ENCODE assay signal across 8 cellular contexts in genomic region chr18:56639094-56639361, GRCh38. TPM values are rescaled to one million over a fixed set of nuclear protein-coding genes. Genes with fewer than 3 reads are reported as not detected.
A peak's percentile ranks its signal among the peaks of the same experiment; 100 is the strongest.
DNase-seq lines count a peak whose midpoint lies in the region; ATAC-seq and TF ChIP-seq lines count a peak whose summit lies in the region.

No MANE protein-coding gene starts in this region.

- TF ChIP-seq CTCF in GM06990 (IDR thresholded peaks at IDR 0.05; ENCODE audit: insufficient read depth, low read length, poor library complexity, severe bottlenecking) = no peak

- H3K36me3 ChIP-seq in GM06990 (ENCODE audit: control insufficient read depth, insufficient read depth, low read length) (peaks cover 2% of the 10 kb centered on the region; the same call in 1 of the 2 replicates), mesenchymal stem cell (ENCODE audit: control insufficient read depth in 1 of 2, insufficient read depth in 2 of 2, low read depth in 1 of 2, low read length in 2 of 2) (peaks cover 0 to 17% of the 10 kb centered on the region in 2 experiments)

- DNase-seq in GM06990 (ENCODE audit: extremely low read depth, insufficient read length) (no peak), mesenchymal stem cell (no peak), glomerular visceral epithelial cell (ENCODE audit: extremely low spot score) (no peak), NCI-H1105 treated with DMSO at 0.1 percent for 48 hours (lab: John Stamatoyannopoulos, UW) (no peak), SIG-M5 treated with dmso at 0.1 percent for 504 hours (lab: John Stamatoyannopoulos, UW; ENCODE audit: unreplicated experiment) (no peak), UCSD-AML1 (lab: John Stamatoyannopoulos, UW; ENCODE audit: unreplicated experiment) (no peak)

- no peak overlapping the region for H2BK120ac ChIP-seq in mesenchymal stem cell (ENCODE audit: low read depth, low read length)

- H2BK15ac ChIP-seq in mesenchymal stem cell (ENCODE audit: low read depth, poor library complexity, severe bottlenecking) = no peak overlapping the region

- peaks cover 3% of the 10 kb centered on the region for H3K4me1 ChIP-seq in mesenchymal stem cell (ENCODE audit: control insufficient read depth, insufficient read depth, low read depth, low read length)

- peak overlapping the region; percentile 98 for H3K4me3 ChIP-seq in GM06990 (replicated peaks; ENCODE audit: low read depth, low read length)
- H3K4me3 ChIP-seq in mesenchymal stem cell (ENCODE audit: insufficient read depth in 1 of 2, low read depth in 1 of 2, low read length in 2 of 2) = peak overlapping the region in 1 of 2 experiments; percentile 81

- WGBS in mesenchymal stem cell = 80% methylated on average over 7 of the region's 7 CpGs

- no peak overlapping the region for H2AK5ac ChIP-seq in mesenchymal stem cell (ENCODE audit: low read length, severe bottlenecking)

- H3K27me3 ChIP-seq in GM06990 (replicated peaks; ENCODE audit: control insufficient read depth, insufficient read depth, low read length) = no peaks in the 10 kb centered on the region
- H3K27me3 ChIP-seq in mesenchymal stem cell (ENCODE audit: control insufficient read depth in 1 of 2, insufficient read depth in 1 of 2, low read length in 2 of 2) = no peaks in the 10 kb centered on the region

- no peak overlapping the region for H3K23ac ChIP-seq in mesenchymal stem cell (ENCODE audit: low read length in 2 of 2)

- H4K91ac ChIP-seq in mesenchymal stem cell (ENCODE audit: low read length) = no peak overlapping the region

- H3K18ac ChIP-seq in mesenchymal stem cell (ENCODE audit: low read depth in 1 of 2, low read length in 2 of 2) = peak overlapping the region in 1 of 2 experiments; percentile 48

- H3K4ac ChIP-seq in mesenchymal stem cell (ENCODE audit: low read depth in 1 of 2, low read length in 2 of 2) = no peak overlapping the region

- no peaks in the 10 kb centered on the region for H3K79me1 ChIP-seq in mesenchymal stem cell (replicated peaks; ENCODE audit: low read length, poor library complexity, severe bottlenecking)

- H3K4me2 ChIP-seq in mesenchymal stem cell (ENCODE audit: low read length, poor library complexity, severe bottlenecking) = peak overlapping the region; percentile 65

- H3K27ac ChIP-seq in angular gyrus (ENCODE audit: low read depth, low read length) (peak overlapping the region; percentile 89), mesenchymal stem cell (ENCODE audit: low read length, poor library complexity, severe bottlenecking) (peak overlapping the region; percentile 76)

- H2BK12ac ChIP-seq in mesenchymal stem cell (ENCODE audit: low read length in 2 of 2) = no peak overlapping the region

- H2AFZ ChIP-seq in mesenchymal stem cell (ENCODE audit: low read depth, low read length) = no peak overlapping the region

- peak overlapping the region; percentile 45 for H4K8ac ChIP-seq in mesenchymal stem cell (ENCODE audit: low read length)

- no peak overlapping the region for H3K14ac ChIP-seq in mesenchymal stem cell (ENCODE audit: low read length in 2 of 2)

- H2BK5ac ChIP-seq in mesenchymal stem cell (ENCODE audit: low read depth, low read length, poor library complexity, severe bottlenecking) = no peak overlapping the region

- ATAC-seq in HG03457 (IDR thresholded peaks at IDR 0.05; ENCODE audit: unreplicated experiment) = peak; percentile 13

- H3K9ac ChIP-seq in mesenchymal stem cell (ENCODE audit: low read length) = peak overlapping the region; percentile 100

- H3K9me3 ChIP-seq in mesenchymal stem cell (ENCODE audit: control insufficient read depth, low read length) = no peaks in the 10 kb centered on the region

RNA-seq across cellular contexts. Expression of gene TXNL1, which starts 0.6 kb away (rescaled TPM):
- 99.0 TPM for polyA plus RNA-seq in mesenchymal stem cell (2013, experiment 1 of 2)
- polyA plus RNA-seq in mesenchymal stem cell (2013, experiment 2 of 2) = 101 TPM

RNA-seq across cellular contexts. Expression of gene WDR7, which starts 12.1 kb away (rescaled TPM):
- polyA plus RNA-seq in mesenchymal stem cell (2013, experiment 1 of 2) = 9.5 TPM
- polyA plus RNA-seq in mesenchymal stem cell (2013, experiment 2 of 2) = 9.6 TPM
